Comparison of ENCODE assay signal across 1 cellular context in the genomic region with DNA sequence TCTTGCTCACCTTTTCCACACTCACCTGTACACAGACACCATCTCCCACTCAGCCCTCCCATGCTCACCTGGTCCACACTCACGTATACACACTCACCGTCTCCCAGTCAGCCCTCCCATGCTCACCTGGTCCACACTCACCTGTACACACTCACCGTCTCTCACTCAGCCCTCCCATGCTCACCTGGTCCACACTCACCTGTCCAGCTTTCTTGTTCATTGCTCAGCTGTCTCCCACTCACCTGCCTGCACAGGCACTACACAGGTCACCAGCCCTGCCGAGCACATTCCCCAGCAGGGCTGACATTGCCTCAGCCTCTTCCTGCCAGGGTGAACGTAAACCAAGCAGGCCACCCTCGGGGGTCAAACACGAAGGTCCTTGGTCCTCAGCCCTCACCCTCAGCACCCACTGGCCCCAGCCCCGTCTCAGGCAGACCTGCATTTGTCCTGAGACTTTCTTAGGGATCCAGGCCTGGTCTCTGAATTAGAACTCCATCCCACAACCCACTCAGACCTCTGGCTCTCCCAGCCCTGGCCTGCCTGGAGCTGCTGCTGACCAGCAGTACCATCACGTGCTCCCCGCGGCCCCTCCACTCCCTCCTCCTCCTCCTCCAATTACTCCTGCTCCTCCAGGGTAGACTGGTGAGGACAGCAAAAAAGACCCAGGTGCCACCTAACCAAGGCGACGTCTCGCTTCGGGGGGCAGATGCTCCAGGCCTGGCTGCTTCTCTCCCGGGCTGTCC.
TF ChIP-seq lines count a peak whose summit lies in the region.

No MANE protein-coding gene starts in this region.

TF ChIP-seq in HepG2, 621 proteins besides CTCF, POLR2A, EP300 and RAD21:
- TF ChIP-seq MAFF (IDR thresholded peaks at IDR 0.05; ENCODE audit: low read depth, low read length): no peak
